10 cellular contexts compared by ENCODE assay signal in genomic region chr12:122449317-122449716, GRCh38. TPM values are rescaled to one million over a fixed set of nuclear protein-coding genes. Genes with fewer than 3 reads are reported as not detected.
DNase-seq lines count a peak whose midpoint lies in the region; ATAC-seq and TF ChIP-seq lines count a peak whose summit lies in the region.
"Had no signal": no experiment of that assay in that cellular context is flagged by ENCODE, and none has a peak within 500 bp of the region (broad histone marks: within the 10 kb centered on the region; RNA-seq: fewer than 3 reads in every experiment).

No MANE protein-coding gene starts in this region.

- intact Hi-C loops in HCT116 (cut with micrococcal nuclease) (no loop called here), thyroid gland (cut with DNase I) (no loop called here)

- H3K27me3 Mint-ChIP-seq in chondrocyte (ENCODE audit: low read depth): no peaks in the 10 kb centered on the region

- H3K4me1 ChIP-seq in HCT116 (ENCODE audit: control insufficient read depth in 1 of 2, insufficient read depth in 2 of 2, low read length in 2 of 2) (peaks cover 12 to 32% of the 10 kb centered on the region in 2 experiments; a peak in 3 of 4 replicates), SK-N-SH (ENCODE audit: control insufficient read depth in 1 of 2, insufficient read depth in 2 of 2, low read depth in 1 of 2, low read length in 1 of 2) (no peaks in the 10 kb centered on the region), thyroid gland (peaks cover 9% of the 10 kb centered on the region in 2 donors)

- TF ChIP-seq EP300 in SK-N-SH (IDR thresholded peaks at IDR 0.05; ENCODE audit: borderline replicate concordance in 1 of 2, low read depth in 1 of 2, low read length in 1 of 2): no peak

- H4K20me1 ChIP-seq in HCT116 (ENCODE audit: insufficient read depth): no peaks in the 10 kb centered on the region
- no peaks in the 10 kb centered on the region for H4K20me1 ChIP-seq in SK-N-SH (ENCODE audit: insufficient read depth)

- no peaks in the 10 kb centered on the region for H3K36me3 Mint-ChIP-seq in chondrocyte (ENCODE audit: low read depth)

- H3K9me2 ChIP-seq in HCT116 (ENCODE audit: insufficient read depth): no peaks in the 10 kb centered on the region
- H3K9me2 ChIP-seq in SK-N-SH: no peaks in the 10 kb centered on the region

- no peak for TF ChIP-seq CTCF in AG04449 (IDR thresholded peaks at IDR 0.05; ENCODE audit: insufficient read depth, low read length, missing control alignments)
- TF ChIP-seq CTCF in HCT116 (IDR thresholded peaks at IDR 0.05 in 2 of 3, conservative IDR thresholded peaks at IDR 0.05 in 1 of 3; ENCODE audit: borderline replicate concordance in 1 of 3, insufficient read depth in 1 of 3, low read depth in 2 of 3, low read length in 2 of 3): no peak
- no peak for TF ChIP-seq CTCF in SK-N-SH (IDR thresholded peaks at IDR 0.05)
- TF ChIP-seq CTCF in fibroblast of villous mesenchyme (IDR thresholded peaks at IDR 0.05; ENCODE audit: insufficient read depth, low read depth, low read length): peak; percentile 12
- no peak for TF ChIP-seq CTCF in thyroid gland (IDR thresholded peaks at IDR 0.05)
- no peak for TF ChIP-seq CTCF in chondrocyte (IDR thresholded peaks at IDR 0.05)

- TF ChIP-seq POLR2A in HCT116 (IDR thresholded peaks at IDR 0.05; ENCODE audit: borderline replicate concordance, extremely low read depth, insufficient read depth, insufficient read length): no peak
- TF ChIP-seq POLR2A in thyroid gland (IDR thresholded peaks at IDR 0.05): no peak

- no peak overlapping the region for H3K27ac Mint-ChIP-seq in chondrocyte (ENCODE audit: unreplicated experiment)

- H3K4me2 ChIP-seq in HCT116 (ENCODE audit: low read length) (peak overlapping the region; percentile 61), SK-N-SH (no peak overlapping the region)

- 83% methylated on average over 2 of the region's 2 CpGs for WGBS in SK-N-SH (ENCODE audit: low lambda C conversion rate)
- 95% methylated on average over 2 of the region's 2 CpGs for WGBS in thyroid gland, 2 donors

- no peaks in the 10 kb centered on the region for H3K79me2 ChIP-seq in HCT116 (ENCODE audit: insufficient read depth, low read length)
- no peaks in the 10 kb centered on the region for H3K79me2 ChIP-seq in SK-N-SH (ENCODE audit: insufficient read depth)

- CTCF ChIA-PET in AG04449 (lab: Yijun Ruan, JAX) (interaction anchor here (1.1 to 2.0 kb wide), 3 partner anchors 10 to 22 kb away, joined by 3 to 10 read pairs (median 5); no protein-coding TSS in a partner anchor), HCT116 (lab: Charles Lee) (no interaction called here), SK-N-SH (lab: Yijun Ruan, JAX) (interaction anchor here (0.7 to 1.1 kb wide), 2 partner anchors 22 to 50 kb away, joined by 5 to 7 read pairs; no protein-coding TSS in a partner anchor)

- H3K4me3 Mint-ChIP-seq in chondrocyte (ENCODE audit: unreplicated experiment): no peak overlapping the region

- H3F3A ChIP-seq in SK-N-SH (replicated peaks; ENCODE audit: insufficient read depth): peaks cover 3% of the 10 kb centered on the region

- peak; percentile 70 for DNase-seq in AG04449 (ENCODE audit: low read depth, low spot score)
- peak; percentile 62 for DNase-seq in HCT116 (ENCODE audit: low read depth, low spot score)
- DNase-seq in SK-N-SH: no peak
- DNase-seq in fibroblast of villous mesenchyme (ENCODE audit: low read depth): peak; percentile 94
- DNase-seq in GM19238 (ENCODE audit: insufficient read length, low spot score): no peak
- DNase-seq in thyroid gland: no peak
- no peak for DNase-seq in T1000 (lab: John Stamatoyannopoulos, UW)
- DNase-seq in chondrocyte (ENCODE audit: low spot score): no peak
- DNase-seq: DND-41, nucleus accumbens had no signal

- peak; percentile 75 for ATAC-seq in HCT116

- POLR2A ChIA-PET in AG04449 (lab: Yijun Ruan, JAX) (interaction anchor here (0.6 kb wide), 1 partner anchor 81 kb away, joined by 3 read pairs; no protein-coding TSS in a partner anchor), HCT116 (lab: Charles Lee) (interaction anchor here (0.8 to 1.3 kb wide), 2 partner anchors 14 to 49 kb away, joined by 4 read pairs; no protein-coding TSS in a partner anchor), SK-N-SH (lab: Yijun Ruan, JAX) (no interaction called here)

- TF ChIP-seq RAD21 in HCT116 (IDR thresholded peaks at IDR 0.05; ENCODE audit: low read depth): no peak
- no peak for TF ChIP-seq RAD21 in SK-N-SH (IDR thresholded peaks at IDR 0.05; ENCODE audit: low read length)

- H3K4me1 Mint-ChIP-seq in chondrocyte (ENCODE audit: low read depth): peaks cover 10% of the 10 kb centered on the region

- peaks cover 2% of the 10 kb centered on the region for H3K9me3 Mint-ChIP-seq in chondrocyte (ENCODE audit: low read depth)

- H3K9me3 ChIP-seq in HCT116 (ENCODE audit: control insufficient read depth in 1 of 2, insufficient read depth in 1 of 2, low read depth in 1 of 2, low read length in 2 of 2): no peaks in the 10 kb centered on the region
- no peaks in the 10 kb centered on the region for H3K9me3 ChIP-seq in SK-N-SH
- H3K9me3 ChIP-seq in thyroid gland: no peaks in the 10 kb centered on the region

- BruUV-seq in HCT116 (replicated peaks; lab: Mats Ljungman, UMichigan): no TSS peak

- no peak overlapping the region; the same call in 1 of the 2 replicates for H3K27ac ChIP-seq in HCT116 (ENCODE audit: low read depth, low read length)
- H3K27ac ChIP-seq in SK-N-SH (ENCODE audit: low read depth in 2 of 2, low read length in 1 of 2): no peak overlapping the region; a peak in 1 of 4 replicates
- H3K27ac ChIP-seq in thyroid gland: no peak overlapping the region

- H2AFZ ChIP-seq in HCT116 (ENCODE audit: low read depth, low read length, poor library complexity, severe bottlenecking): peak overlapping the region; percentile 78
- no peak overlapping the region for H2AFZ ChIP-seq in SK-N-SH (ENCODE audit: low read depth)

- RAD21 ChIA-PET in HCT116 (lab: Charles Lee; ENCODE audit: low non-redundant PET in 1 of 2, low total read pairs in 2 of 2, uncharacterized antibody in 2 of 2, unreplicated experiment in 2 of 2): no interaction called here

- H3K4me3 ChIP-seq in AG04449 (ENCODE audit: low read depth, low read length) (no peak overlapping the region), HCT116 (replicated peaks in 1 of 2; ENCODE audit: low read depth in 1 of 2, low read length in 2 of 2) (no peak overlapping the region; a peak in 1 of 4 replicates), SK-N-SH (ENCODE audit: low read depth in 2 of 2, low read length in 1 of 2) (no peak overlapping the region), fibroblast of villous mesenchyme (ENCODE audit: low read depth, low read length) (no peak overlapping the region), thyroid gland (replicated peaks in 1 of 3) (no peak overlapping the region)

- H3K9ac ChIP-seq in HCT116 (ENCODE audit: low read length) (0 out of 2 replicates have a peak overlapping the region, but pooled peaks have one; percentile 14), SK-N-SH (no peak overlapping the region)

- no peaks in the 10 kb centered on the region for H3K27me3 ChIP-seq in HCT116 (ENCODE audit: insufficient read depth, low read length)
- no peaks in the 10 kb centered on the region for H3K27me3 ChIP-seq in SK-N-SH (ENCODE audit: insufficient read depth)
- no peaks in the 10 kb centered on the region for H3K27me3 ChIP-seq in thyroid gland

- H3K36me3 ChIP-seq in HCT116 (ENCODE audit: control insufficient read depth in 1 of 2, insufficient read depth in 2 of 2, low read length in 2 of 2) (no peaks in the 10 kb centered on the region), SK-N-SH (replicated peaks in 1 of 2; ENCODE audit: control insufficient read depth in 1 of 2, insufficient read depth in 2 of 2, low read length in 1 of 2) (no peaks in the 10 kb centered on the region), thyroid gland (no peaks in the 10 kb centered on the region)

TF ChIP-seq in HCT116, 20 proteins besides CTCF, POLR2A, EP300 and RAD21 (continues in another document):
- TF ChIP-seq, protein P1, sequence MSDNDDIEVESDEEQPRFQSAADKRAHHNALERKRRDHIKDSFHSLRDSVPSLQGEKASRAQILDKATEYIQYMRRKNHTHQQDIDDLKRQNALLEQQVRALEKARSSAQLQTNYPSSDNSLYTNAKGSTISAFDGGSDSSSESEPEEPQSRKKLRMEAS (IDR thresholded peaks at IDR 0.05): peak; percentile 48
- TF ChIP-seq SP1 (IDR thresholded peaks at IDR 0.05; ENCODE audit: low read depth) (peak; percentile 55), TCF7L2 (IDR thresholded peaks at IDR 0.05; ENCODE audit: borderline replicate concordance, extremely low read depth, insufficient read depth, insufficient read length) (no peak), ZNF274 (IDR thresholded peaks at IDR 0.05; ENCODE audit: low read depth, low read length) (no peak), CEBPB (IDR thresholded peaks at IDR 0.05; ENCODE audit: low read depth) (peak; percentile 89), ELF1 (IDR thresholded peaks at IDR 0.05; ENCODE audit: borderline replicate concordance, low read depth) (no peak)

TF ChIP-seq in SK-N-SH, 30 proteins besides CTCF, POLR2A, EP300 and RAD21 (continues in another document):
- no peak for TF ChIP-seq SIN3A (IDR thresholded peaks at IDR 0.05; ENCODE audit: borderline replicate concordance, low read depth, low read length)
- TF ChIP-seq FOSL2 (IDR thresholded peaks at IDR 0.05; ENCODE audit: borderline replicate concordance, low read depth): peak; percentile 69
- peak; percentile 31; the same call in 1 of the 2 replicates for TF ChIP-seq PBX3 (IDR thresholded peaks at IDR 0.05)

RNA-seq across cellular contexts. Expression of gene CLIP1, which starts 26.8 kb away (rescaled TPM):
- total RNA-seq in HCT116 (2021; ENCODE audit: unreplicated experiment) (42.9 TPM), fibroblast of villous mesenchyme (66.9 and 79.6 TPM in 2 replicates), thyroid gland (100 to 1,000 TPM; 118 to 189 (median 143) TPM), chondrocyte (74.1 to 101 TPM (median 94.7 TPM) in 3 replicates)
- polyA plus RNA-seq in HCT116 (2012): 24.7 and 27.4 TPM in 2 replicates
- polyA plus RNA-seq in SK-N-SH (2012; rRNA removed): 33.9 and 48.9 TPM in 2 replicates
- 31.8 and 32.6 TPM in 2 replicates for polyA plus RNA-seq in SK-N-SH (2012; cell fraction: cytosol; rRNA removed)
- 74.9 and 82.5 TPM in 2 replicates for polyA plus RNA-seq in SK-N-SH (2012; cell fraction: nucleus; rRNA removed)

RNA-seq across cellular contexts. Expression of gene ZCCHC8, which starts 51.4 kb away (rescaled TPM):
- total RNA-seq in HCT116 (2021; ENCODE audit: unreplicated experiment) (30.5 TPM), fibroblast of villous mesenchyme (18.0 and 22.5 TPM in 2 replicates), thyroid gland (10 to 100 TPM; 30.4 to 40.8 (median 37.5) TPM), chondrocyte (16.8 to 21.8 TPM (median 20.2 TPM) in 3 replicates)
- polyA plus RNA-seq in HCT116 (2012): 12.2 and 16.1 TPM in 2 replicates
- polyA plus RNA-seq in SK-N-SH (2012; rRNA removed): 11.3 and 14.0 TPM in 2 replicates
- polyA plus RNA-seq in SK-N-SH (2012; cell fraction: cytosol; rRNA removed): 8.6 and 9.9 TPM in 2 replicates
- polyA plus RNA-seq in SK-N-SH (2012; cell fraction: nucleus; rRNA removed): 23.5 and 37.9 TPM in 2 replicates

Comparison
In these comparisons a context has a peak if more than half of its experiments do, and no peak if none do; other contexts are left out.
1. DNase-seq: peak in AG04449 (single experiment), HCT116 (single experiment) and fibroblast of villous mesenchyme (single experiment); none in SK-N-SH (single experiment), GM19238 (single experiment), thyroid gland (0 of 2), T1000 (single experiment) and chondrocyte (single experiment).